ENCODE assay signal across 25 cellular contexts in genomic region chr12:97142737-97143450, GRCh38.
A peak's percentile ranks its signal among the peaks of the same experiment; 100 is the strongest.
DNase-seq lines count a peak whose midpoint lies in the region; ATAC-seq, FAIRE-seq and TF ChIP-seq lines count a peak whose summit lies in the region.
"Had no signal": no experiment of that assay in that cellular context is flagged by ENCODE, and none has a peak within 500 bp of the region (broad histone marks: within the 10 kb centered on the region; RNA-seq: fewer than 3 reads in every experiment).

No MANE protein-coding gene starts in this region.

- intact Hi-C loops in endothelial cell of umbilical vein (cut with micrococcal nuclease) = loop anchor here (2.0 to 10.0 kb wide), 4 partner anchors 68 to 984 kb away; no protein-coding TSS in a partner anchor

- H3K9ac ChIP-seq in endothelial cell of umbilical vein (replicated peaks; ENCODE audit: extremely low read depth, insufficient read depth, low read length) (peak overlapping the region; percentile 3), neuronal stem cell (ENCODE audit: low read depth, low read length, poor library complexity) (no peak overlapping the region)
- H3K9ac ChIP-seq: GM23248 had no signal

- dilution Hi-C loops in endothelial cell of umbilical vein (cut with MboI; ENCODE audit: extremely low pct_ligation_motif_present, low sequenced_read_pairs) = no loop called here

- no peak for TF ChIP-seq CTCF in endothelial cell of umbilical vein (IDR thresholded peaks at IDR 0.05; ENCODE audit: extremely low read depth in 1 of 2, insufficient read depth in 1 of 2, low read depth in 1 of 2, low read length in 2 of 2)

- no peak overlapping the region for H3K14ac ChIP-seq in neuronal stem cell (ENCODE audit: low read length)

- H3K9me3 ChIP-seq in endothelial cell of umbilical vein (replicated peaks; ENCODE audit: control insufficient read depth, insufficient read depth, low read length) (no peaks in the 10 kb centered on the region), neuronal stem cell (replicated peaks in 1 of 2; ENCODE audit: control insufficient read depth in 2 of 2, insufficient read depth in 1 of 2, low read depth in 1 of 2, low read length in 2 of 2) (no peaks in the 10 kb centered on the region)
- H3K9me3 ChIP-seq: BE2C, prostate gland, uterus had no signal

- no peaks in the 10 kb centered on the region for H3K79me2 ChIP-seq in endothelial cell of umbilical vein (ENCODE audit: control insufficient read depth, insufficient read depth, low read length)

- H3K36me3 ChIP-seq in endothelial cell of umbilical vein (ENCODE audit: control insufficient read depth in 2 of 2, extremely low read depth in 1 of 2, insufficient read depth in 2 of 2, low read length in 2 of 2) (no peaks in the 10 kb centered on the region), neuronal stem cell (replicated peaks in 1 of 2; ENCODE audit: control insufficient read depth in 2 of 2, insufficient read depth in 2 of 2, low read length in 2 of 2) (no peaks in the 10 kb centered on the region)
- H3K36me3 ChIP-seq: BE2C, prostate gland, uterus had no signal

- H3K27ac Mint-ChIP-seq in activated naive CD4-positive, alpha-beta T cell treated with anti-CD3 and anti-CD28 coated beads, Interleukin-2, amount 50 U/mL, for 72 hours = no peak overlapping the region
- H3K27ac Mint-ChIP-seq in activated CD8-positive, alpha-beta T cell treated with anti-CD3 and anti-CD28 coated beads, Interleukin-2, amount 10 ng/mL, durations not matched to agents 7 days and 5 days = no peak overlapping the region
- H3K27ac Mint-ChIP-seq: activated CD4-positive, alpha-beta T cell treated with anti-CD3 and anti-CD28 coated beads, Interleukin-2, amount 10 ng/mL, durations not matched to agents 7 days and 5 days; effector memory CD8-positive, alpha-beta T cell; naive thymus-derived CD4-positive, alpha-beta T cell had no signal

- H2AFZ ChIP-seq in endothelial cell of umbilical vein (ENCODE audit: low read depth, low read length) (peak overlapping the region; percentile 81), neuronal stem cell (ENCODE audit: low read length) (peak overlapping the region; percentile 81)
- H2AFZ ChIP-seq: GM23248 had no signal

- H3K9me3 Mint-ChIP-seq in activated naive CD4-positive, alpha-beta T cell treated with anti-CD3 and anti-CD28 coated beads, Interleukin-2, amount 50 U/mL, for 72 hours = no peaks in the 10 kb centered on the region
- no peaks in the 10 kb centered on the region for H3K9me3 Mint-ChIP-seq in activated CD8-positive, alpha-beta T cell treated with anti-CD3 and anti-CD28 coated beads, Interleukin-2, amount 10 ng/mL, durations not matched to agents 7 days and 5 days (ENCODE audit: insufficient read depth)
- H3K9me3 Mint-ChIP-seq: activated CD4-positive, alpha-beta T cell treated with anti-CD3 and anti-CD28 coated beads, Interleukin-2, amount 10 ng/mL, durations not matched to agents 7 days and 5 days had no signal

- no peak overlapping the region for H3K4me3 Mint-ChIP-seq in activated CD8-positive, alpha-beta T cell treated with anti-CD3 and anti-CD28 coated beads, Interleukin-2, amount 10 ng/mL, durations not matched to agents 7 days and 5 days
- H3K4me3 Mint-ChIP-seq: activated CD4-positive, alpha-beta T cell treated with anti-CD3 and anti-CD28 coated beads, Interleukin-2, amount 10 ng/mL, durations not matched to agents 7 days and 5 days; effector memory CD8-positive, alpha-beta T cell; naive thymus-derived CD4-positive, alpha-beta T cell had no signal

- CTCF ChIA-PET in endothelial cell of umbilical vein (lab: Charles Lee) = no interaction called here
- CTCF ChIA-PET in activated CD8-positive, alpha-beta T cell treated with anti-CD3 and anti-CD28 coated beads, Interleukin-2, amount 10 ng/mL, durations not matched to agents 7 days and 5 days (lab: Charles Lee) = no interaction called here

- H3K4me2 ChIP-seq in endothelial cell of umbilical vein (ENCODE audit: insufficient read depth, low read length) = peak overlapping the region; percentile 63
- H3K4me2 ChIP-seq in neuronal stem cell (ENCODE audit: insufficient read depth, low read length, poor library complexity, severe bottlenecking) = no peak overlapping the region

- no peaks in the 10 kb centered on the region for H3K36me3 Mint-ChIP-seq in activated naive CD4-positive, alpha-beta T cell treated with anti-CD3 and anti-CD28 coated beads, Interleukin-2, amount 50 U/mL, for 72 hours
- H3K36me3 Mint-ChIP-seq in activated CD8-positive, alpha-beta T cell treated with anti-CD3 and anti-CD28 coated beads, Interleukin-2, amount 10 ng/mL, durations not matched to agents 7 days and 5 days (ENCODE audit: low read depth) = no peaks in the 10 kb centered on the region
- H3K36me3 Mint-ChIP-seq: naive thymus-derived CD4-positive, alpha-beta T cell had no signal

- H3K27me3 Mint-ChIP-seq in activated CD8-positive, alpha-beta T cell treated with anti-CD3 and anti-CD28 coated beads, Interleukin-2, amount 10 ng/mL, durations not matched to agents 7 days and 5 days (ENCODE audit: low read depth) = peaks cover 2% of the 10 kb centered on the region

- H2BK15ac ChIP-seq in neuronal stem cell (ENCODE audit: low read length) = no peak overlapping the region

- no peak overlapping the region for H3K23ac ChIP-seq in neuronal stem cell (ENCODE audit: low read depth, low read length, poor library complexity)

- H3K79me1 ChIP-seq in neuronal stem cell (ENCODE audit: low read depth, low read length) = no peaks in the 10 kb centered on the region

- H3K9me1 ChIP-seq in endothelial cell of umbilical vein (replicated peaks; ENCODE audit: control insufficient read depth, extremely low read depth, insufficient read depth, low read length) = no peaks in the 10 kb centered on the region

- H3K4me1 ChIP-seq in endothelial cell of umbilical vein (ENCODE audit: control insufficient read depth, extremely low read depth, insufficient read depth, low read length) (peaks cover 60% of the 10 kb centered on the region), neuronal stem cell (ENCODE audit: control insufficient read depth in 2 of 2, insufficient read depth in 1 of 2, low read depth in 1 of 2, low read length in 2 of 2) (peaks cover 8 to 25% of the 10 kb centered on the region in 2 donors)
- H3K4me1 ChIP-seq: BE2C, prostate gland, uterus had no signal

- FAIRE-seq in endothelial cell of umbilical vein (lab: Jason Lieb, UNC) = peak; percentile 89
- FAIRE-seq: G401.6 had no signal

- no peak overlapping the region for H2BK120ac ChIP-seq in neuronal stem cell (ENCODE audit: low read depth, low read length)

- H3K27ac ChIP-seq in endothelial cell of umbilical vein (ENCODE audit: insufficient read depth, low read depth, low read length) (peak overlapping the region; percentile 52), neuronal stem cell (replicated peaks; ENCODE audit: low read length) (peak overlapping the region; percentile 81)
- H3K27ac ChIP-seq: GM23248, prostate gland, uterus had no signal

- no peaks in the 10 kb centered on the region for H4K20me1 ChIP-seq in endothelial cell of umbilical vein (replicated peaks; ENCODE audit: control insufficient read depth, extremely low read depth, insufficient read depth, low read length)

- no peak overlapping the region for H4K8ac ChIP-seq in neuronal stem cell (ENCODE audit: low read depth, low read length)

- no peak overlapping the region for H4K91ac ChIP-seq in neuronal stem cell (ENCODE audit: low read depth, low read length, poor library complexity)

- WGBS in neuronal stem cell (ENCODE audit: extremely low coverage in 2 of 2, insufficient read length in 2 of 2, insufficient replicate concordance in 1 of 2), 2 donors = 100% methylated on average over 1 of the region's 6 CpGs; no CpG with 5 or more reads in 1 of the 2 donors

- TF ChIP-seq POLR2A in endothelial cell of umbilical vein (IDR thresholded peaks at IDR 0.05; ENCODE audit: low read depth, low read length) = no peak

- no peak for ATAC-seq in activated naive CD4-positive, alpha-beta T cell treated with anti-CD3 and anti-CD28 coated beads, Interleukin-2, amount 50 U/mL, for 72 hours
- ATAC-seq in activated CD8-positive, alpha-beta T cell treated with anti-CD3 and anti-CD28 coated beads, Interleukin-2, amount 10 ng/mL, durations not matched to agents 7 days and 5 days = no peak
- ATAC-seq: effector memory CD8-positive, alpha-beta T cell; naive thymus-derived CD4-positive, alpha-beta T cell had no signal

- H3K4me1 Mint-ChIP-seq in activated CD8-positive, alpha-beta T cell treated with anti-CD3 and anti-CD28 coated beads, Interleukin-2, amount 10 ng/mL, durations not matched to agents 7 days and 5 days (ENCODE audit: low read depth) = no peaks in the 10 kb centered on the region
- H3K4me1 Mint-ChIP-seq: activated CD4-positive, alpha-beta T cell treated with anti-CD3 and anti-CD28 coated beads, Interleukin-2, amount 10 ng/mL, durations not matched to agents 7 days and 5 days; naive thymus-derived CD4-positive, alpha-beta T cell had no signal

- H3K27me3 ChIP-seq in endothelial cell of umbilical vein (ENCODE audit: control insufficient read depth in 2 of 2, insufficient read depth in 2 of 2, low read length in 2 of 2) (no peaks in the 10 kb centered on the region), neuronal stem cell (ENCODE audit: control insufficient read depth in 3 of 3, insufficient read depth in 3 of 3, low read depth in 1 of 3, low read length in 3 of 3) (no peaks in the 10 kb centered on the region)
- H3K27me3 ChIP-seq: BE2C, uterus had no signal

- BruUV-seq in endothelial cell of umbilical vein (replicated peaks; lab: Mats Ljungman, UMichigan) = no TSS peak

- peak overlapping the region in 1 of 3 experiments; percentile 5 for H3K4me3 ChIP-seq in endothelial cell of umbilical vein (replicated peaks in 1 of 3; ENCODE audit: insufficient read depth in 1 of 3, low read depth in 1 of 3, low read length in 3 of 3)
- H3K4me3 ChIP-seq in neuronal stem cell (ENCODE audit: low read length in 2 of 2) = no peak overlapping the region
- H3K4me3 ChIP-seq: GM23248, prostate gland, uterus had no signal

- no peak overlapping the region for H2BK12ac ChIP-seq in neuronal stem cell (ENCODE audit: low read length)

- H3K18ac ChIP-seq in neuronal stem cell (ENCODE audit: low read length) = no peak overlapping the region

- H3K4ac ChIP-seq in neuronal stem cell (ENCODE audit: low read length) = no peak overlapping the region

- no peak overlapping the region for H2AK5ac ChIP-seq in neuronal stem cell (ENCODE audit: low read depth, low read length)

- no peak overlapping the region for H2BK5ac ChIP-seq in neuronal stem cell (ENCODE audit: low read length)

- POLR2A ChIA-PET in endothelial cell of umbilical vein (lab: Charles Lee) = interaction anchor here (0.8 kb wide), 1 partner anchor 900 kb away, joined by 8 read pairs; no protein-coding TSS in a partner anchor
- POLR2A ChIA-PET in activated CD8-positive, alpha-beta T cell treated with anti-CD3 and anti-CD28 coated beads, Interleukin-2, amount 10 ng/mL, durations not matched to agents 7 days and 5 days (lab: Charles Lee) = no interaction called here

- peak; percentile 16 for DNase-seq in NCI-H1092 treated with DMSO at 0.1 percent for 48 hours (lab: John Stamatoyannopoulos, UW)
- no peak for DNase-seq in NCI-H1092 (lab: John Stamatoyannopoulos, UW)
- peak; percentile 54 for DNase-seq in NCI-H82 treated with DMSO at 0.1 percent for 48 hours (lab: John Stamatoyannopoulos, UW; ENCODE audit: unreplicated experiment)
- peak; percentile 88 for DNase-seq in endothelial cell of umbilical vein (ENCODE audit: low read depth, low spot score)
- peak; percentile 56 for DNase-seq in neuronal stem cell (ENCODE audit: low spot score)
- DNase-seq in activated naive CD4-positive, alpha-beta T cell treated with anti-CD3 and anti-CD28 coated beads, Interleukin-2, amount 50 U/mL, for 72 hours (ENCODE audit: low spot score in 2 of 2) = no peak
- DNase-seq in NCI-H2081 (lab: John Stamatoyannopoulos, UW) = no peak
- DNase-seq in activated CD8-positive, alpha-beta T cell treated with anti-CD3 and anti-CD28 coated beads, Interleukin-2, amount 10 ng/mL, durations not matched to agents 7 days and 5 days = no peak
- DNase-seq: 8988T; activated CD4-positive, alpha-beta T cell treated with anti-CD3 and anti-CD28 coated beads, Interleukin-2, amount 10 ng/mL, durations not matched to agents 7 days and 5 days; activated CD8-positive, alpha-beta memory T cell treated with anti-CD3 and anti-CD28 coated beads, Interleukin-2, amount 50 U/mL, for 4 hours; activated effector memory CD4-positive, alpha-beta T cell treated with anti-CD3 and anti-CD28 coated beads, Interleukin-2, amount 50 U/mL, for 16 hours; BE2C; Calu3; effector memory CD8-positive, alpha-beta T cell; GM23248; Kasumi-1; mammary epithelial cell; naive thymus-derived CD4-positive, alpha-beta T cell; NCI-H1105; RPMI8226; stimulated activated CD4-positive, alpha-beta T cell treated with anti-CD3 and anti-CD28 coated beads, Interleukin-4, amount 100 ng/mL, for 4 hours; uterus had no signal

Comparison
In these comparisons a context has a peak if more than half of its experiments do, and no peak if none do; other contexts are left out.
1. DNase-seq: peak in NCI-H1092 treated with DMSO at 0.1 percent for 48 hours (single experiment), NCI-H82 treated with DMSO at 0.1 percent for 48 hours (single experiment), endothelial cell of umbilical vein (single experiment) and neuronal stem cell (single experiment); none in NCI-H1092 (single experiment), activated naive CD4-positive, alpha-beta T cell treated with anti-CD3 and anti-CD28 coated beads, Interleukin-2, amount 50 U/mL, for 72 hours (0 of 2), NCI-H2081 (0 of 2) and activated CD8-positive, alpha-beta T cell treated with anti-CD3 and anti-CD28 coated beads, Interleukin-2, amount 10 ng/mL, durations not matched to agents 7 days and 5 days (single experiment).